9 cellular contexts compared by ENCODE assay signal in genomic region chr19:44356383-44357111, GRCh38. TPM values are rescaled to one million over a fixed set of nuclear protein-coding genes. Genes with fewer than 3 reads are reported as not detected.
A peak's percentile ranks its signal among the peaks of the same experiment; 100 is the strongest.
DNase-seq lines count a peak whose midpoint lies in the region; ATAC-seq lines count a peak whose summit lies in the region.
"Had no signal": no experiment of that assay in that cellular context is flagged by ENCODE, and none has a peak within 500 bp of the region (broad histone marks: within the 10 kb centered on the region; RNA-seq: fewer than 3 reads in every experiment).

TSS of gene ZNF112 (minus strand) at chr19:44356680. CDS start at chr19:44340539, 16,141 bp downstream.

- no peaks in the 10 kb centered on the region for H3K27me3 ChIP-seq in CD8-positive, alpha-beta memory T cell (ENCODE audit: insufficient read depth, low read length, poor library complexity, severe bottlenecking)

- H3K27me3 Mint-ChIP-seq in CD8-positive, alpha-beta memory T cell, result peaks cover 4 to 14% of the 10 kb centered on the region in 2 donors

- no peaks in the 10 kb centered on the region for H3K36me3 ChIP-seq in CD8-positive, alpha-beta memory T cell (ENCODE audit: insufficient read depth, low read length)

- no peak within 1 kb of the TSS for H3K4me3 ChIP-seq in CD8-positive, alpha-beta memory T cell (ENCODE audit: low read length)
- peak within 1 kb of the TSS; percentile 22 to 59 (median 40) for H3K4me3 ChIP-seq in skin epidermis

- peaks cover 3 to 6% (median 6%) of the 10 kb centered on the region in 3 donors for H3K4me1 Mint-ChIP-seq in CD8-positive, alpha-beta memory T cell

- H3K4me3 Mint-ChIP-seq in CD8-positive, alpha-beta memory T cell, result peak within 1 kb of the TSS in 5 of 7 donors; percentile 48 to 68 (median 57)

- POLR2A ChIA-PET in CD8-positive, alpha-beta memory T cell (lab: Charles Lee), result no interaction called here

- no peak within 1 kb of the TSS for H3K27ac ChIP-seq in CD8-positive, alpha-beta memory T cell (ENCODE audit: low read depth, low read length)
- peak within 1 kb of the TSS in 15 of 21 experiments; percentile 13 to 77 (median 60) for H3K27ac ChIP-seq in skin epidermis
- H3K27ac ChIP-seq: KMS-11 had no signal

- no peak for DNase-seq in CD8-positive, alpha-beta memory T cell
- DNase-seq in HuH-7.5 (ENCODE audit: low spot score), result peak; percentile 25
- peak; percentile 67 for DNase-seq in RPMI8226
- DNase-seq in dermis blood vessel endothelial cell, result peak; percentile 92
- peak; percentile 82 for DNase-seq in kidney glomerular epithelial cell (lab: John Stamatoyannopoulos, UW)
- DNase-seq in GM19238 (ENCODE audit: insufficient read length, low spot score), result no peak

- ATAC-seq in GM19395 (IDR thresholded peaks at IDR 0.05; ENCODE audit: unreplicated experiment), result no peak

- CTCF ChIA-PET in CD8-positive, alpha-beta memory T cell (lab: Charles Lee), result no interaction called here

- peaks cover 0 to 20% (median 3%) of the 10 kb centered on the region in 3 donors for H3K36me3 Mint-ChIP-seq in CD8-positive, alpha-beta memory T cell

- H3K27ac Mint-ChIP-seq in CD8-positive, alpha-beta memory T cell, result no peak within 1 kb of the TSS

- no peaks in the 10 kb centered on the region for H3K9me3 ChIP-seq in CD8-positive, alpha-beta memory T cell (ENCODE audit: low read length)

- H3K9me3 Mint-ChIP-seq in CD8-positive, alpha-beta memory T cell, result peaks cover 41 to 65% (median 53%) of the 10 kb centered on the region in 5 donors

- no peaks in the 10 kb centered on the region for H3K4me1 ChIP-seq in CD8-positive, alpha-beta memory T cell (ENCODE audit: insufficient read depth, low read length)

RNA-seq across cellular contexts. Expression of gene ZNF112, which starts in this region (rescaled TPM):
- under 1 TPM in 1 of 2 experiments, not detected in 1; 0.49 TPM for total RNA-seq in CD8-positive, alpha-beta memory T cell
- polyA plus RNA-seq in CD8-positive, alpha-beta memory T cell, result not detected
- total RNA-seq in dermis blood vessel endothelial cell, result 8.3 and 9.9 TPM in 2 replicates

Comparison
In these comparisons a context has a peak if more than half of its experiments do, and no peak if none do; other contexts are left out.
1. DNase-seq: peak in HuH-7.5 (single experiment), RPMI8226 (single experiment), dermis blood vessel endothelial cell (single experiment) and kidney glomerular epithelial cell (single experiment); none in CD8-positive, alpha-beta memory T cell (0 of 5) and GM19238 (single experiment).